Comparison of ENCODE assay signal across 8 cellular contexts in the genomic region with DNA sequence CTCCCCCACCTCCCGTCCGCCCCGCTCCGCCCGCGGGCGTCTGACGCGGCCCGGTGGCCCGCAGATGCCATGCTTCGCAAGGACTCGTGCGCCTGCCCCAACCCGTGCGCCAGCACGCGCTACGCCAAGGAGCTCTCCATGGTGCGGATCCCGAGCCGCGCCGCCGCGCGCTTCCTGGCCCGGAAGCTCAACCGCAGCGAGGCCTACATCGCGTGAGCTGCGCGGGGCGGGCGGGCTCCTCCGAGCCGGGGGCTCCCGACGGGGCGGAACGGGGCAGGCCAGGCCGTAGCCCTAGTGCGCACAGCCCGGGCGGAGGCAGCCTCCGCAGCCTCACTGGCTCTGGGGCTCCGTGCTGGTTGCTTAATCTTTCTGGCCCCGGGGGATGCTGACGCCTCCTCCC. TPM values are rescaled to one million over a fixed set of nuclear protein-coding genes. Genes with fewer than 3 reads are reported as not detected.
DNase-seq lines count a peak whose midpoint lies in the region; ATAC-seq, FAIRE-seq and TF ChIP-seq lines count a peak whose summit lies in the region.

No MANE protein-coding gene starts in this region.

- TF ChIP-seq POLR2A in H54 (IDR thresholded peaks at IDR 0.05; ENCODE audit: low read depth, low read length), result no peak

- H3K27ac ChIP-seq in iPS-18a (ENCODE audit: low read length), result no peak overlapping the region

- H3K4me3 ChIP-seq in iPS-18a (ENCODE audit: low read length), result peak overlapping the region; percentile 22

- ATAC-seq in GM21515 (IDR thresholded peaks at IDR 0.05; ENCODE audit: unreplicated experiment), result no peak

- no peaks in the 10 kb centered on the region for H3K9me3 ChIP-seq in iPS-18a (ENCODE audit: control insufficient read depth, low read depth, low read length)

- H3K9ac ChIP-seq in iPS-18a (ENCODE audit: low read length), result no peak overlapping the region

- H3K4me1 ChIP-seq in iPS-18a (ENCODE audit: control insufficient read depth, low read depth, low read length), result no peaks in the 10 kb centered on the region

- H3K36me3 ChIP-seq in iPS-18a (ENCODE audit: control insufficient read depth, low read depth, low read length), result no peaks in the 10 kb centered on the region

- DNase-seq in AG20443 (ENCODE audit: low spot score), result peak; percentile 83
- peak; percentile 67 for DNase-seq in RPMI7951 (ENCODE audit: low read depth)
- peak; percentile 65 for DNase-seq in amniotic epithelial cell (ENCODE audit: low read depth)
- DNase-seq in stimulated activated CD4-positive, alpha-beta T cell treated with anti-CD3 and anti-CD28 coated beads, Interleukin-2, amount 100 ng/mL, for 48 hours, result peak; percentile 35 to 43
- DNase-seq in OCI-M2 (lab: John Stamatoyannopoulos, UW; ENCODE audit: unreplicated experiment), result no peak
- no peak for DNase-seq in H54 (ENCODE audit: insufficient read length, low spot score)

- H3K27me3 ChIP-seq in iPS-18a (ENCODE audit: control insufficient read depth, insufficient read depth, low read length), result peaks cover 39% of the 10 kb centered on the region

- no peak for FAIRE-seq in H54 (lab: Jason Lieb, UNC)

RNA-seq across cellular contexts. Expression of a gene that starts 2.8 kb away (rescaled TPM):
- 0.10 and 1.3 TPM in 2 replicates for total RNA-seq in RPMI7951 (2014; rRNA removed; shearing (Covaris generic))

RNA-seq across cellular contexts. Expression of a gene that starts 6.6 kb away (rescaled TPM):
- total RNA-seq in RPMI7951 (2014; rRNA removed; shearing (Covaris generic)), result 41.3 and 57.0 TPM in 2 replicates

RNA-seq across cellular contexts. Expression of a gene that starts 8.3 kb away (rescaled TPM):
- total RNA-seq in RPMI7951 (2014; rRNA removed; shearing (Covaris generic)), result 60.3 and 64.9 TPM in 2 replicates

RNA-seq across cellular contexts. Expression of a gene that starts 22.9 kb away (rescaled TPM):
- 26.9 and 27.8 TPM in 2 replicates for total RNA-seq in RPMI7951 (2014; rRNA removed; shearing (Covaris generic))

RNA-seq across cellular contexts. Expression of a gene that starts 26.8 kb away (rescaled TPM):
- 0.24 TPM in 1 of 2 replicates, not detected in the other for total RNA-seq in RPMI7951 (2014; rRNA removed; shearing (Covaris generic))

Comparison
In these comparisons a context has a peak if more than half of its experiments do, and no peak if none do; other contexts are left out.
1. DNase-seq: peak in AG20443 (single experiment), RPMI7951 (single experiment), amniotic epithelial cell (single experiment) and stimulated activated CD4-positive, alpha-beta T cell treated with anti-CD3 and anti-CD28 coated beads, Interleukin-2, amount 100 ng/mL, for 48 hours (2 of 2); none in OCI-M2 (single experiment) and H54 (single experiment).